In the genomic region with DNA sequence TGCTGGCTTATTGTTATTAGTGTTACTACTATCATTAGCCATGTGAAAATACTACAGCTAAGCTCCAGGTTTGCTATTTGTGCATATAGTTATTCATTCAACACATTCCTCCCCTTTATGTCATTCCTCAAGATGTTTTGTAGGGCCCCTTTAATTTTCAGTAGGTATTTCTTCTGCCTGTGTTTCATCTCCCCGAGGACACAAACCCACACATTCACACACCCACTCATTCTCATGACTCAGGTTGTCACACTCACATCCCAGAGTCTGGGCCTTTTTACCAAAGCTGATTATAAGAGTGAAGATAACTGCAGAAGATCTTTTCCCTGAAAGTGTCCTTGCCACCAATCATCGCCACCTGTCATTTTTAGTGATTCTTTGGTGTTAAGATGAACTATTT, we compare ENCODE assay signal across 16 cellular contexts.
DNase-seq lines count a peak whose midpoint lies in the region; ATAC-seq, FAIRE-seq and TF ChIP-seq lines count a peak whose summit lies in the region.
"Had no signal": no experiment of that assay in that cellular context is flagged by ENCODE, and none has a peak within 500 bp of the region (broad histone marks: within the 10 kb centered on the region; RNA-seq: fewer than 3 reads in every experiment).

No MANE protein-coding gene starts in this region.

- H4K20me1 ChIP-seq in HCT116 (ENCODE audit: insufficient read depth) (no peaks in the 10 kb centered on the region), GM12878 (ENCODE audit: control insufficient read depth, insufficient read depth) (no peaks in the 10 kb centered on the region)
- H4K20me1 ChIP-seq: BLaER1 treated with 17β-estradiol and CSF1 and Interleukin-3, amounts not matched to agents 10 nM and 100 nM had no signal

- peak; percentile 6 for DNase-seq in GM04504 (ENCODE audit: low read depth)
- no peak for DNase-seq in HCT116 (ENCODE audit: low read depth, low spot score)
- no peak for DNase-seq in GM12878 (ENCODE audit: low read depth, low spot score)
- peak; percentile 72 for DNase-seq in kidney tubule cell (ENCODE audit: low spot score)
- no peak for DNase-seq in naive thymus-derived CD8-positive, alpha-beta T cell
- DNase-seq in NCI-H524 (lab: John Stamatoyannopoulos, UW), result no peak
- no peak for DNase-seq in MG63
- no peak for DNase-seq in epidermal melanocyte (ENCODE audit: insufficient read length, low spot score)
- DNase-seq: activated CD8-positive, alpha-beta memory T cell treated with anti-CD3 and anti-CD28 coated beads, Interleukin-2, amount 50 U/mL, for 48 hours; colonic mucosa; kidney; NCI-H1105; stimulated activated naive CD4-positive, alpha-beta T cell treated with Interleukin-2 at 50 U/mL for 16 hours had no signal

- TF ChIP-seq EP300 in GM12878 (IDR thresholded peaks at IDR 0.05; ENCODE audit: borderline replicate concordance in 1 of 2, control insufficient read depth in 1 of 2, low read depth in 2 of 2, low read length in 2 of 2), result no peak

- H3K9me3 ChIP-seq in HCT116 (ENCODE audit: control insufficient read depth in 1 of 2, insufficient read depth in 1 of 2, low read depth in 1 of 2, low read length in 2 of 2) (no peaks in the 10 kb centered on the region), GM12878 (replicated peaks; ENCODE audit: control insufficient read depth, insufficient read depth, low read length) (peaks cover 4% of the 10 kb centered on the region; the same call in 2 of the 3 replicates), MG63 (no peaks in the 10 kb centered on the region)
- H3K9me3 ChIP-seq: BLaER1 treated with 17β-estradiol and CSF1 and Interleukin-3, amounts not matched to agents 10 nM and 100 nM; colonic mucosa; right atrium auricular region had no signal

- ATAC-seq in HCT116 (no peak), GM12878 (peak; percentile 41; the same call in 2 of the 3 replicates)
- ATAC-seq in naive thymus-derived CD8-positive, alpha-beta T cell, result no peak
- ATAC-seq: WTC11 had no signal

- H3K4me3 ChIP-seq in HCT116 (replicated peaks in 1 of 2; ENCODE audit: low read depth in 1 of 2, low read length in 2 of 2) (no peak overlapping the region), GM12878 (no peak overlapping the region), MG63 (no peak overlapping the region)
- H3K4me3 ChIP-seq: BLaER1 treated with 17β-estradiol and CSF1 and Interleukin-3, amounts not matched to agents 10 nM and 100 nM; colonic mucosa; right atrium auricular region had no signal

- H3K36me3 Mint-ChIP-seq in naive thymus-derived CD8-positive, alpha-beta T cell, result peaks cover 0 to 4% (median 3%) of the 10 kb centered on the region in 3 donors

- H3K4me1 Mint-ChIP-seq in naive thymus-derived CD8-positive, alpha-beta T cell, result no peaks in the 10 kb centered on the region

- SMC1A ChIA-PET in GM12878 (lab: Charles Lee; ENCODE audit: uncharacterized antibody, unreplicated experiment), result interaction anchor here (1.5 kb wide), 1 partner anchor 103 kb away, joined by 3 read pairs; no protein-coding TSS in a partner anchor

- H3K9me3 Mint-ChIP-seq in naive thymus-derived CD8-positive, alpha-beta T cell, result peaks cover 0 to 10% (median 3%) of the 10 kb centered on the region in 9 donors

- POLR2A ChIA-PET in HCT116 (lab: Charles Lee), result no interaction called here
- POLR2A ChIA-PET in GM12878 (lab: Charles Lee), result no interaction called here
- POLR2A ChIA-PET in naive thymus-derived CD8-positive, alpha-beta T cell (lab: Charles Lee), result no interaction called here

- intact Hi-C loops in HCT116 (cut with micrococcal nuclease) (no loop called here), GM12878 (cut with micrococcal nuclease; ENCODE audit: unreplicated experiment) (no loop called here)

- H3K9ac ChIP-seq in HCT116 (ENCODE audit: low read length), result no peak overlapping the region
- no peak overlapping the region for H3K9ac ChIP-seq in GM12878 (ENCODE audit: control insufficient read depth, insufficient read depth, low read length)
- H3K9ac ChIP-seq: BLaER1 treated with 17β-estradiol and CSF1 and Interleukin-3, amounts not matched to agents 10 nM and 100 nM had no signal

- H3K4me2 ChIP-seq in HCT116 (ENCODE audit: low read length), result no peak overlapping the region
- no peak overlapping the region for H3K4me2 ChIP-seq in GM12878 (ENCODE audit: control insufficient read depth, insufficient read depth)
- H3K4me2 ChIP-seq: BLaER1 treated with 17β-estradiol and CSF1 and Interleukin-3, amounts not matched to agents 10 nM and 100 nM had no signal

- RAD21 ChIA-PET in HCT116 (lab: Charles Lee; ENCODE audit: low non-redundant PET in 1 of 2, low total read pairs in 2 of 2, uncharacterized antibody in 2 of 2, unreplicated experiment in 2 of 2) (no interaction called here), GM12878 (lab: Charles Lee; ENCODE audit: unreplicated experiment) (no interaction called here)

- FAIRE-seq in GM12878 (lab: Jason Lieb, UNC), result no peak
- FAIRE-seq: kidney had no signal

- H3K9me2 ChIP-seq in HCT116 (ENCODE audit: insufficient read depth), result no peaks in the 10 kb centered on the region

- TF ChIP-seq CTCF in HCT116 (IDR thresholded peaks at IDR 0.05 in 2 of 3, conservative IDR thresholded peaks at IDR 0.05 in 1 of 3; ENCODE audit: borderline replicate concordance in 1 of 3, insufficient read depth in 1 of 3, low read depth in 2 of 3, low read length in 2 of 3) (no peak), GM12878 (IDR thresholded peaks at IDR 0.05 in 2 of 3, conservative IDR thresholded peaks at IDR 0.05 in 1 of 3; ENCODE audit: control insufficient read depth in 2 of 3, extremely low read depth in 1 of 3, insufficient read depth in 1 of 3, low read depth in 3 of 3, low read length in 3 of 3) (no peak)

- WGBS in GM12878 (ENCODE audit: insufficient coverage, insufficient replicate concordance, low lambda C conversion rate, missing lambda C conversion rate), result 55% methylated on average over 2 of the region's 2 CpGs

- H3K4me3 Mint-ChIP-seq in naive thymus-derived CD8-positive, alpha-beta T cell, result no peak overlapping the region
- H3K4me3 Mint-ChIP-seq: WTC11 had no signal

- H3K27ac ChIP-seq in HCT116 (ENCODE audit: low read depth, low read length), result no peak overlapping the region
- no peak overlapping the region for H3K27ac ChIP-seq in GM12878 (ENCODE audit: control insufficient read depth, insufficient read depth)
- H3K27ac ChIP-seq: BLaER1 treated with 17β-estradiol and CSF1 and Interleukin-3, amounts not matched to agents 10 nM and 100 nM; colonic mucosa; right atrium auricular region had no signal

- H3K79me2 ChIP-seq in HCT116 (ENCODE audit: insufficient read depth, low read length) (no peaks in the 10 kb centered on the region), GM12878 (ENCODE audit: control insufficient read depth, insufficient read depth, low read length) (no peaks in the 10 kb centered on the region)

- in situ Hi-C loops in GM12878 (cut with MboI), result no loop called here

- TF ChIP-seq POLR2A in HCT116 (IDR thresholded peaks at IDR 0.05; ENCODE audit: borderline replicate concordance, extremely low read depth, insufficient read depth, insufficient read length) (no peak), GM12878 (IDR thresholded peaks at IDR 0.05; ENCODE audit: low read depth, low read length) (no peak)

- TF ChIP-seq RAD21 in HCT116 (IDR thresholded peaks at IDR 0.05; ENCODE audit: low read depth) (no peak), GM12878 (IDR thresholded peaks at IDR 0.05; ENCODE audit: insufficient read depth, low read depth, low read length) (no peak)

- H2AFZ ChIP-seq in HCT116 (ENCODE audit: low read depth, low read length, poor library complexity, severe bottlenecking) (no peak overlapping the region), GM12878 (ENCODE audit: control insufficient read depth, low read depth, low read length) (no peak overlapping the region)

- BruUV-seq in HCT116 (replicated peaks; lab: Mats Ljungman, UMichigan), result no TSS peak
- BruUV-seq in GM12878 (replicated peaks; lab: Mats Ljungman, UMichigan), result no TSS peak

- peaks cover 0 to 8% of the 10 kb centered on the region in 2 experiments; a peak in 1 of 4 replicates for H3K4me1 ChIP-seq in HCT116 (ENCODE audit: control insufficient read depth in 1 of 2, insufficient read depth in 2 of 2, low read length in 2 of 2)
- H3K4me1 ChIP-seq in GM12878 (ENCODE audit: control insufficient read depth, insufficient read depth, low read length), result no peaks in the 10 kb centered on the region
- H3K4me1 ChIP-seq: BLaER1 treated with 17β-estradiol and CSF1 and Interleukin-3, amounts not matched to agents 10 nM and 100 nM; colonic mucosa; right atrium auricular region had no signal

- no peaks in the 10 kb centered on the region for H3K36me3 ChIP-seq in HCT116 (ENCODE audit: control insufficient read depth in 1 of 2, insufficient read depth in 2 of 2, low read length in 2 of 2)
- H3K36me3 ChIP-seq in GM12878 (ENCODE audit: control insufficient read depth in 2 of 2, insufficient read depth in 2 of 2, low read length in 1 of 2), result no peaks in the 10 kb centered on the region
- no peaks in the 10 kb centered on the region for H3K36me3 ChIP-seq in MG63
- H3K36me3 ChIP-seq: BLaER1 treated with 17β-estradiol and CSF1 and Interleukin-3, amounts not matched to agents 10 nM and 100 nM; colonic mucosa; right atrium auricular region had no signal

- peak overlapping the region in 1 of 10 donors; percentile 22 for H3K27ac Mint-ChIP-seq in naive thymus-derived CD8-positive, alpha-beta T cell
- H3K27ac Mint-ChIP-seq: WTC11 had no signal

- H3K27me3 ChIP-seq in HCT116 (ENCODE audit: insufficient read depth, low read length) (no peaks in the 10 kb centered on the region), GM12878 (replicated peaks in 1 of 2; ENCODE audit: control insufficient read depth in 2 of 2, insufficient read depth in 2 of 2, low read length in 1 of 2) (no peaks in the 10 kb centered on the region), MG63 (no peaks in the 10 kb centered on the region)
- H3K27me3 ChIP-seq: BLaER1 treated with 17β-estradiol and CSF1 and Interleukin-3, amounts not matched to agents 10 nM and 100 nM; colonic mucosa; right atrium auricular region had no signal

- CTCF ChIA-PET in HCT116 (lab: Charles Lee) (no interaction called here), GM12878 (lab: Yijun Ruan, JAX) (interaction anchor here (1.2 kb wide), 1 partner anchor 521 kb away, joined by 3 read pairs; no protein-coding TSS in a partner anchor)

- peaks cover 0 to 10% (median 3%) of the 10 kb centered on the region in 5 donors for H3K27me3 Mint-ChIP-seq in naive thymus-derived CD8-positive, alpha-beta T cell

TF ChIP-seq in GM12878, 131 proteins besides CTCF, POLR2A, EP300 and RAD21:
- TF ChIP-seq EGR1 (IDR thresholded peaks at IDR 0.05; ENCODE audit: borderline replicate concordance in 1 of 2, low read depth in 2 of 2, low read length in 2 of 2), result peak in 1 of 2 experiments; percentile 58; a peak in 1 of 3 replicates
- TF ChIP-seq PAX8 (IDR thresholded peaks at IDR 0.05), result no peak
- TF ChIP-seq DPF2 (IDR thresholded peaks at IDR 0.05), result no peak
- no peak for TF ChIP-seq NFXL1 (IDR thresholded peaks at IDR 0.05; ENCODE audit: borderline replicate concordance)
- peak; percentile 83 for TF ChIP-seq MEF2B (IDR thresholded peaks at IDR 0.05; ENCODE audit: partially characterized antibody, poor library complexity, severe bottlenecking)
- peak; percentile 19; the same call in 1 of the 2 replicates for TF ChIP-seq RUNX3 (IDR thresholded peaks at IDR 0.05; ENCODE audit: low read length)
- TF ChIP-seq TAF1 (IDR thresholded peaks at IDR 0.05; ENCODE audit: borderline replicate concordance, low read depth, low read length), result no peak
TF ChIP-seq in GM12878: peak in this region for 3.

Comparison
In these comparisons a context has a peak if more than half of its experiments do, and no peak if none do; other contexts are left out.
1. DNase-seq: peak in GM04504 (single experiment) and kidney tubule cell (single experiment); none in HCT116 (single experiment), GM12878 (single experiment), naive thymus-derived CD8-positive, alpha-beta T cell (0 of 10), NCI-H524 (0 of 2), MG63 (single experiment) and epidermal melanocyte (single experiment).